1 cellular context compared by ENCODE assay signal in genomic region chr19:1001538-1002166, GRCh38.
TF ChIP-seq lines count a peak whose summit lies in the region.

No MANE protein-coding gene starts in this region.

TF ChIP-seq in endothelial cell of umbilical vein, 7 proteins besides CTCF, POLR2A, EP300 and RAD21:
- TF ChIP-seq GATA2 (IDR thresholded peaks at IDR 0.05; ENCODE audit: insufficient read depth, insufficient read length, low read depth, low read length) = no peak
- TF ChIP-seq EZH2 (IDR thresholded peaks at IDR 0.05; ENCODE audit: borderline replicate concordance, low read depth, low read length, severe bottlenecking) = no peak
- no peak for TF ChIP-seq MYC (IDR thresholded peaks at IDR 0.05; ENCODE audit: low read depth, low read length)
- TF ChIP-seq JUN (IDR thresholded peaks at IDR 0.05; ENCODE audit: borderline replicate concordance, insufficient read depth, insufficient read length, low read depth) = no peak
- TF ChIP-seq POLR2AphosphoS5 (IDR thresholded peaks at IDR 0.05; ENCODE audit: insufficient read depth, low read depth, low read length) = no peak
- TF ChIP-seq MAX (IDR thresholded peaks at IDR 0.05; ENCODE audit: insufficient read depth, insufficient read length) = no peak
- no peak for TF ChIP-seq FOS (IDR thresholded peaks at IDR 0.05; ENCODE audit: borderline replicate concordance, insufficient read depth, low read length)
